ENCODE assay signal across 6 cellular contexts in genomic region chr20:35713120-35713519, GRCh38. TPM values are rescaled to one million over a fixed set of nuclear protein-coding genes. Genes with fewer than 3 reads are reported as not detected.
DNase-seq lines count a peak whose midpoint lies in the region; ATAC-seq, FAIRE-seq and TF ChIP-seq lines count a peak whose summit lies in the region.
"Not testable (repeated sequence)": the region's sequence is repeated elsewhere in the genome, so short reads cannot be mapped to it uniquely, and the experiment has no call there.

No MANE protein-coding gene starts in this region.

- H2AFZ ChIP-seq in K562 (ENCODE audit: low read depth, low read length); neural progenitor cell (replicated peaks): not testable (repeated sequence)

- not testable (repeated sequence) for TF ChIP-seq RAD21 in K562 (CRISPR knock-in tag; conservative IDR thresholded peaks at IDR 0.05 in 1 of 2, IDR thresholded peaks at IDR 0.05 in 1 of 2)

- not testable (repeated sequence) for H3K27me3 Mint-ChIP-seq in CD4-positive, alpha-beta T cell; IgD-negative memory B cell; T-cell; neural progenitor cell (ENCODE audit: insufficient read depth, low read depth)

- intact Hi-C loops in CD4-positive, alpha-beta T cell (cut with DNase I, micrococcal nuclease); K562 (cut with micrococcal nuclease): not testable (repeated sequence)

- TF ChIP-seq EP300 in K562 (IDR thresholded peaks at IDR 0.05; ENCODE audit: low read length): not testable (repeated sequence)

- H3K4me2 ChIP-seq in K562 (ENCODE audit: insufficient read depth, low read length); neural progenitor cell: not testable (repeated sequence)

- not testable (repeated sequence) for H3K27ac ChIP-seq in CD4-positive, alpha-beta T cell (ENCODE audit: low read depth, low read length); K562 (ENCODE audit: extremely low read depth, low read depth, low read length)
- H3K27ac ChIP-seq in neural progenitor cell: peak overlapping the region; percentile 47

- H3K36me3 ChIP-seq in K562 (ENCODE audit: control insufficient read depth, insufficient read depth, low read length) (peaks cover 99% of the 10 kb centered on the region), neural progenitor cell (peaks cover 52% of the 10 kb centered on the region)

- not testable (repeated sequence) for H3K4me3 ChIP-seq in K562, neural progenitor cell

- not testable (repeated sequence) for H3K9me3 ChIP-seq in CD4-positive, alpha-beta T cell (ENCODE audit: control insufficient read depth, low read length); K562 (replicated peaks; ENCODE audit: control insufficient read depth, insufficient read depth, low read depth, low read length); neural progenitor cell (ENCODE audit: low read depth)

- not testable (repeated sequence) for H3K9ac ChIP-seq in K562 (ENCODE audit: insufficient read depth in 1 of 2, low read depth in 2 of 2, low read length in 2 of 2); neural progenitor cell

- peaks cover 69% of the 10 kb centered on the region for H3K79me2 ChIP-seq in K562 (ENCODE audit: control insufficient read depth, insufficient read depth, low read length)
- H3K79me2 ChIP-seq in neural progenitor cell (ENCODE audit: low read depth): peaks cover 97% of the 10 kb centered on the region

- DNase-seq in CD4-positive, alpha-beta T cell; T-cell; K562 (ENCODE audit: extremely low read depth in 1 of 4, low spot score in 3 of 4); neural progenitor cell (ENCODE audit: low spot score): not testable (repeated sequence)
- peak; percentile 34 for DNase-seq in activated effector memory CD4-positive, alpha-beta T cell treated with anti-CD3 and anti-CD28 coated beads, Interleukin-2, amount 50 U/mL, for 16 hours

- not testable (repeated sequence) for ATAC-seq in CD4-positive, alpha-beta T cell (ENCODE audit: poor library complexity); T-cell (replicated peaks in 1 of 4); K562

- H3K9me1 ChIP-seq in K562 (ENCODE audit: control insufficient read depth, insufficient read depth, low read length): not testable (repeated sequence)

- TF ChIP-seq CTCF in CD4-positive, alpha-beta T cell (IDR thresholded peaks at IDR 0.05); K562 (IDR thresholded peaks at IDR 0.05 in 2 of 3, conservative IDR thresholded peaks at IDR 0.05 in 1 of 3; ENCODE audit: insufficient read depth in 2 of 3, low read depth in 1 of 3, low read length in 3 of 3); neural progenitor cell (IDR thresholded peaks at IDR 0.05): not testable (repeated sequence)

- in situ Hi-C loops in K562 (cut with MboI): not testable (repeated sequence)

- 85% methylated on average over 9 of the region's 9 CpGs for WGBS in K562 (ENCODE audit: insufficient coverage, low coverage, missing lambda C conversion rate)

- H3K4me3 Mint-ChIP-seq in CD4-positive, alpha-beta T cell: peak overlapping the region; percentile 30
- H3K4me3 Mint-ChIP-seq in IgD-negative memory B cell (peak overlapping the region in 1 of 4 donors; percentile 43), T-cell (peak overlapping the region in 2 of 3 donors; percentile 19 to 31)
- H3K4me3 Mint-ChIP-seq in neural progenitor cell: not testable (repeated sequence)

- peak overlapping the region; percentile 47 for H3K27ac Mint-ChIP-seq in CD4-positive, alpha-beta T cell
- peak overlapping the region; percentile 26 to 78 (median 76) for H3K27ac Mint-ChIP-seq in IgD-negative memory B cell
- H3K27ac Mint-ChIP-seq in T-cell: peak overlapping the region; percentile 7 to 27
- H3K27ac Mint-ChIP-seq in neural progenitor cell: not testable (repeated sequence)

- H3K4me1 Mint-ChIP-seq in CD4-positive, alpha-beta T cell (ENCODE audit: low read depth): peaks cover 69% of the 10 kb centered on the region
- peaks cover 20 to 50% (median 30%) of the 10 kb centered on the region in 3 donors for H3K4me1 Mint-ChIP-seq in IgD-negative memory B cell
- peaks cover 57 to 69% (median 68%) of the 10 kb centered on the region in 3 donors for H3K4me1 Mint-ChIP-seq in T-cell
- not testable (repeated sequence) for H3K4me1 Mint-ChIP-seq in neural progenitor cell

- not testable (repeated sequence) for H4K20me1 ChIP-seq in K562 (replicated peaks; ENCODE audit: control insufficient read depth, insufficient read depth, low read length)
- H4K20me1 ChIP-seq in neural progenitor cell (ENCODE audit: low read depth): peaks cover 98% of the 10 kb centered on the region

- not testable (repeated sequence) for H3K4me1 ChIP-seq in K562 (replicated peaks in 1 of 2; ENCODE audit: control insufficient read depth in 2 of 2, insufficient read depth in 2 of 2, low read length in 2 of 2); neural progenitor cell

- H3F3A ChIP-seq in neural progenitor cell (ENCODE audit: low read depth): peaks cover 90% of the 10 kb centered on the region

- BruUV-seq in K562 (replicated peaks; lab: Mats Ljungman, UMichigan): not testable (repeated sequence)

- CTCF ChIA-PET in CD4-positive, alpha-beta T cell (lab: Charles Lee): interaction anchor here (0.7 to 0.9 kb wide), 2 partner anchors 26 to 108 kb away, joined by 3 read pairs; no protein-coding TSS in a partner anchor
- CTCF ChIA-PET in T-cell (lab: Charles Lee): not testable (repeated sequence)
- CTCF ChIA-PET in K562 (lab: Yijun Ruan, JAX; ENCODE audit: low intra/inter-chr PET ratio): interaction anchor here (0.6 kb wide), 1 partner anchor 145 kb away, joined by 7 read pairs; no protein-coding TSS in a partner anchor

- 0 out of 2 replicates have a peak, but pooled peaks have one; percentile 42 for TF ChIP-seq POLR2A in K562 (conservative IDR thresholded peaks at IDR 0.05)

- FAIRE-seq in K562 (lab: Jason Lieb, UNC): not testable (repeated sequence)

- POLR2A ChIA-PET in CD4-positive, alpha-beta T cell (lab: Charles Lee): interaction anchor here (0.7 to 3.6 kb wide), 2 partner anchors 29 to 31 kb away, joined by 3 to 20 read pairs; partner anchors contain the start of gene RBM39
- POLR2A ChIA-PET in T-cell (lab: Charles Lee): interaction anchor here (0.5 to 1.2 kb wide), 6 partner anchors 16 to 65 kb away, joined by 3 to 9 read pairs (median 4); no protein-coding TSS in a partner anchor
- POLR2A ChIA-PET in K562 (lab: Yijun Ruan, JAX): interaction anchor here (1.2 to 6.0 kb wide), 7 partner anchors 9 to 29 kb away, joined by 3 to 39 read pairs (median 9); partner anchors contain the start of genes NFS1, RBM39 and ROMO1

- H3K36me3 Mint-ChIP-seq in CD4-positive, alpha-beta T cell (ENCODE audit: low read depth): peaks cover 96% of the 10 kb centered on the region
- H3K36me3 Mint-ChIP-seq in IgD-negative memory B cell: not testable (repeated sequence)
- peaks cover 54% of the 10 kb centered on the region for H3K36me3 Mint-ChIP-seq in T-cell
- H3K36me3 Mint-ChIP-seq in neural progenitor cell: peaks cover 35% of the 10 kb centered on the region

- not testable (repeated sequence) for H3K27me3 ChIP-seq in CD4-positive, alpha-beta T cell (ENCODE audit: control insufficient read depth, insufficient read depth, low read length); K562 (ENCODE audit: control insufficient read depth in 2 of 2, insufficient read depth in 2 of 2, low read length in 2 of 2); neural progenitor cell

- not testable (repeated sequence) for H3K9me3 Mint-ChIP-seq in CD4-positive, alpha-beta T cell; IgD-negative memory B cell; T-cell; neural progenitor cell

RNA-seq across cellular contexts. Expression of gene ROMO1, which starts 13.9 kb away (rescaled TPM):
- 10 to 100 TPM; 32.9 to 35.8 TPM for total RNA-seq in CD4-positive, alpha-beta T cell
- polyA plus RNA-seq in IgD-negative memory B cell (323 TPM), K562 (2011; rRNA removed) (179 and 193 TPM in 2 replicates), K562 (2014; fragmentation: Illumina TruSeq; extraction: Trizol) (31.8 and 117 TPM in 2 replicates), K562 (2014; fragmentation: Nextera tagmentation; extraction: Ambion mirVana) (100 to 1,000 TPM; 635 to 741 TPM), K562 (2014; rRNA removed) (433 and 559 TPM in 2 replicates)
- total RNA-seq in T-cell (10 to 100 TPM; 38.4 to 79.7 (median 62.5) TPM), K562 (2014; rRNA removed) (422 and 571 TPM in 2 replicates), K562 (2014; rRNA removed; fragmentation: Illumina TruSeq; extraction: Trizol) (46.5 and 50.1 TPM in 2 replicates), K562 (2015; rRNA removed; fragmentation: Illumina TruSeq; extraction: Trizol) (137 and 139 TPM in 2 replicates), K562 (2021) (217 and 226 TPM in 2 replicates), neural progenitor cell (ENCODE audit: low replicate concordance) (135 and 253 TPM in 2 replicates)
- 8.1 and 30.8 TPM in 2 replicates for total RNA-seq in K562 (2011; cell fraction: chromatin; rRNA removed; ENCODE audit: low replicate concordance)
- 77.2 and 84.6 TPM in 2 replicates for total RNA-seq in K562 (2011; cell fraction: nucleolus; rRNA removed)
- total RNA-seq in K562 (2011; cell fraction: nucleoplasm; rRNA removed): 53.4 and 57.0 TPM in 2 replicates
- polyA plus RNA-seq in K562 (2011; cell fraction: cytosol; rRNA removed): 657 and 854 TPM in 2 replicates
- polyA plus RNA-seq in K562 (2011; cell fraction: nucleus; rRNA removed): 234 and 309 TPM in 2 replicates
- 288 and 480 TPM in 2 replicates for polyA plus RNA-seq in K562 (2012)
- 18.5 and 28.9 TPM in 2 replicates for polyA minus RNA-seq in K562 (2011; rRNA and poly(A)+ RNA removed)
- 43.7 and 68.4 TPM in 2 replicates for polyA minus RNA-seq in K562 (2011; cell fraction: cytosol; rRNA and poly(A)+ RNA removed)
- polyA minus RNA-seq in K562 (2011; cell fraction: nucleus; rRNA and poly(A)+ RNA removed): 21.0 and 24.8 TPM in 2 replicates

RNA-seq across cellular contexts. Expression of gene NFS1, which starts 14.0 kb away (rescaled TPM):
- 10 to 100 TPM; 10.6 to 11.5 TPM for total RNA-seq in CD4-positive, alpha-beta T cell
- polyA plus RNA-seq in IgD-negative memory B cell (18.1 TPM), K562 (2011; rRNA removed) (72.2 and 76.3 TPM in 2 replicates), K562 (2014; fragmentation: Illumina TruSeq; extraction: Trizol) (48.0 and 51.9 TPM in 2 replicates), K562 (2014; fragmentation: Nextera tagmentation; extraction: Ambion mirVana) (10 to 100 TPM; 11.5 to 13.9 TPM), K562 (2014; rRNA removed) (84.8 and 94.6 TPM in 2 replicates)
- total RNA-seq in T-cell (10 to 100 TPM; 17.7 to 33.5 (median 31.2) TPM), K562 (2014; rRNA removed) (45.0 and 59.4 TPM in 2 replicates), K562 (2014; rRNA removed; fragmentation: Illumina TruSeq; extraction: Trizol) (41.0 and 41.8 TPM in 2 replicates), K562 (2015; rRNA removed; fragmentation: Illumina TruSeq; extraction: Trizol) (34.1 and 34.7 TPM in 2 replicates), K562 (2021) (47.1 and 52.5 TPM in 2 replicates), neural progenitor cell (ENCODE audit: low replicate concordance) (21.7 and 29.3 TPM in 2 replicates)
- 52.4 and 75.5 TPM in 2 replicates for total RNA-seq in K562 (2011; cell fraction: chromatin; rRNA removed; ENCODE audit: low replicate concordance)
- total RNA-seq in K562 (2011; cell fraction: nucleolus; rRNA removed): 59.4 and 63.0 TPM in 2 replicates
- total RNA-seq in K562 (2011; cell fraction: nucleoplasm; rRNA removed): 55.7 and 62.0 TPM in 2 replicates
- polyA plus RNA-seq in K562 (2011; cell fraction: cytosol; rRNA removed): 84.5 and 124 TPM in 2 replicates
- 63.6 and 64.2 TPM in 2 replicates for polyA plus RNA-seq in K562 (2011; cell fraction: nucleus; rRNA removed)
- polyA plus RNA-seq in K562 (2012): 27.4 and 33.4 TPM in 2 replicates
- 45.8 and 53.4 TPM in 2 replicates for polyA minus RNA-seq in K562 (2011; rRNA and poly(A)+ RNA removed)
- polyA minus RNA-seq in K562 (2011; cell fraction: cytosol; rRNA and poly(A)+ RNA removed): 19.5 and 21.2 TPM in 2 replicates
- polyA minus RNA-seq in K562 (2011; cell fraction: nucleus; rRNA and poly(A)+ RNA removed): 21.2 and 21.4 TPM in 2 replicates

RNA-seq across cellular contexts. Expression of gene RBM39, which starts 28.9 kb away (rescaled TPM):
- total RNA-seq in CD4-positive, alpha-beta T cell: 1,000 to 10,000 TPM; 1,057 to 1,091 TPM
- 191 TPM for polyA plus RNA-seq in IgD-negative memory B cell
- 100 to 1,000 TPM; 482 to 966 (median 536) TPM for total RNA-seq in T-cell
- total RNA-seq in K562 (2011; cell fraction: chromatin; rRNA removed; ENCODE audit: low replicate concordance): 377 and 1,084 TPM in 2 replicates
- total RNA-seq in K562 (2011; cell fraction: nucleolus; rRNA removed): 154 and 218 TPM in 2 replicates
- 345 and 673 TPM in 2 replicates for total RNA-seq in K562 (2011; cell fraction: nucleoplasm; rRNA removed)
- total RNA-seq in K562 (2014; rRNA removed): 241 and 314 TPM in 2 replicates
- 305 and 330 TPM in 2 replicates for total RNA-seq in K562 (2014; rRNA removed; fragmentation: Illumina TruSeq; extraction: Trizol)
- total RNA-seq in K562 (2015; rRNA removed; fragmentation: Illumina TruSeq; extraction: Trizol): 297 and 319 TPM in 2 replicates
- 241 and 250 TPM in 2 replicates for total RNA-seq in K562 (2021)
- polyA plus RNA-seq in K562 (2011; rRNA removed): 187 and 191 TPM in 2 replicates
- polyA plus RNA-seq in K562 (2011; cell fraction: cytosol; rRNA removed): 33.0 and 80.4 TPM in 2 replicates
- 662 and 820 TPM in 2 replicates for polyA plus RNA-seq in K562 (2011; cell fraction: nucleus; rRNA removed)
- polyA plus RNA-seq in K562 (2012): 185 and 194 TPM in 2 replicates
- polyA plus RNA-seq in K562 (2014; fragmentation: Illumina TruSeq; extraction: Trizol): 213 and 218 TPM in 2 replicates
- polyA plus RNA-seq in K562 (2014; fragmentation: Nextera tagmentation; extraction: Ambion mirVana): 100 to 1,000 TPM; 143 to 198 TPM
- polyA plus RNA-seq in K562 (2014; rRNA removed): 212 and 228 TPM in 2 replicates
- 178 and 203 TPM in 2 replicates for polyA minus RNA-seq in K562 (2011; rRNA and poly(A)+ RNA removed)
- 67.8 and 77.2 TPM in 2 replicates for polyA minus RNA-seq in K562 (2011; cell fraction: cytosol; rRNA and poly(A)+ RNA removed)
- polyA minus RNA-seq in K562 (2011; cell fraction: nucleus; rRNA and poly(A)+ RNA removed): 241 and 336 TPM in 2 replicates
- total RNA-seq in neural progenitor cell (ENCODE audit: low replicate concordance): 359 and 555 TPM in 2 replicates

RNA-seq across cellular contexts. Expression of gene CPNE1, which starts 48.4 kb away (rescaled TPM):
- total RNA-seq in CD4-positive, alpha-beta T cell: 100 to 1,000 TPM; 146 to 153 TPM
- polyA plus RNA-seq in IgD-negative memory B cell (306 TPM), K562 (2011; rRNA removed) (72.9 and 80.0 TPM in 2 replicates), K562 (2014; fragmentation: Illumina TruSeq; extraction: Trizol) (68.6 and 69.8 TPM in 2 replicates), K562 (2014; fragmentation: Nextera tagmentation; extraction: Ambion mirVana) (10 to 100 TPM; 45.5 to 56.0 TPM), K562 (2014; rRNA removed) (56.0 and 65.2 TPM in 2 replicates)
- total RNA-seq in T-cell (100 to 1,000 TPM; 284 to 408 (median 324) TPM), K562 (2014; rRNA removed) (54.4 and 83.8 TPM in 2 replicates), K562 (2014; rRNA removed; fragmentation: Illumina TruSeq; extraction: Trizol) (39.7 and 42.2 TPM in 2 replicates), K562 (2015; rRNA removed; fragmentation: Illumina TruSeq; extraction: Trizol) (41.9 and 42.1 TPM in 2 replicates), K562 (2021) (102 and 105 TPM in 2 replicates), neural progenitor cell (ENCODE audit: low replicate concordance) (140 and 189 TPM in 2 replicates)
- 182 and 323 TPM in 2 replicates for total RNA-seq in K562 (2011; cell fraction: chromatin; rRNA removed; ENCODE audit: low replicate concordance)
- 205 and 207 TPM in 2 replicates for total RNA-seq in K562 (2011; cell fraction: nucleolus; rRNA removed)
- 200 and 207 TPM in 2 replicates for total RNA-seq in K562 (2011; cell fraction: nucleoplasm; rRNA removed)
- 124 and 164 TPM in 2 replicates for polyA plus RNA-seq in K562 (2011; cell fraction: cytosol; rRNA removed)
- polyA plus RNA-seq in K562 (2011; cell fraction: nucleus; rRNA removed): 322 and 336 TPM in 2 replicates
- 98.9 and 128 TPM in 2 replicates for polyA plus RNA-seq in K562 (2012)
- polyA minus RNA-seq in K562 (2011; rRNA and poly(A)+ RNA removed): 46.6 and 66.8 TPM in 2 replicates
- 46.7 and 82.3 TPM in 2 replicates for polyA minus RNA-seq in K562 (2011; cell fraction: cytosol; rRNA and poly(A)+ RNA removed)
- polyA minus RNA-seq in K562 (2011; cell fraction: nucleus; rRNA and poly(A)+ RNA removed): 66.4 and 92.3 TPM in 2 replicates

RNA-seq across cellular contexts. Expression of gene RBM12, which starts 48.4 kb away (rescaled TPM):
- 10 to 100 TPM; 91.7 to 95.2 TPM for total RNA-seq in CD4-positive, alpha-beta T cell
- polyA plus RNA-seq in IgD-negative memory B cell (36.9 TPM), K562 (2011; rRNA removed) (123 and 144 TPM in 2 replicates), K562 (2014; fragmentation: Illumina TruSeq; extraction: Trizol) (133 and 162 TPM in 2 replicates), K562 (2014; fragmentation: Nextera tagmentation; extraction: Ambion mirVana) (1 to 10 TPM; 5.0 to 10.0 TPM), K562 (2014; rRNA removed) (49.1 and 57.9 TPM in 2 replicates)
- total RNA-seq in T-cell (100 to 1,000 TPM in 3 of 5 donors, 10 to 100 TPM in 2; 89.5 to 113 (median 109) TPM), K562 (2014; rRNA removed) (33.9 and 40.8 TPM in 2 replicates), K562 (2014; rRNA removed; fragmentation: Illumina TruSeq; extraction: Trizol) (73.3 and 78.7 TPM in 2 replicates), K562 (2015; rRNA removed; fragmentation: Illumina TruSeq; extraction: Trizol) (76.5 and 76.8 TPM in 2 replicates), K562 (2021) (120 TPM in 2 replicates), neural progenitor cell (ENCODE audit: low replicate concordance) (82.8 and 112 TPM in 2 replicates)
- total RNA-seq in K562 (2011; cell fraction: chromatin; rRNA removed; ENCODE audit: low replicate concordance): 81.9 and 147 TPM in 2 replicates
- 22.5 and 28.8 TPM in 2 replicates for total RNA-seq in K562 (2011; cell fraction: nucleolus; rRNA removed)
- 55.1 and 69.2 TPM in 2 replicates for total RNA-seq in K562 (2011; cell fraction: nucleoplasm; rRNA removed)
- polyA plus RNA-seq in K562 (2011; cell fraction: cytosol; rRNA removed): 165 and 176 TPM in 2 replicates
- 127 and 133 TPM in 2 replicates for polyA plus RNA-seq in K562 (2011; cell fraction: nucleus; rRNA removed)
- polyA plus RNA-seq in K562 (2012): 53.2 and 59.8 TPM in 2 replicates
- 309 and 312 TPM in 2 replicates for polyA minus RNA-seq in K562 (2011; rRNA and poly(A)+ RNA removed)
- polyA minus RNA-seq in K562 (2011; cell fraction: cytosol; rRNA and poly(A)+ RNA removed): 61.7 and 71.5 TPM in 2 replicates
- polyA minus RNA-seq in K562 (2011; cell fraction: nucleus; rRNA and poly(A)+ RNA removed): 23.6 and 40.4 TPM in 2 replicates
